Comparison of ENCODE assay signal across 12 cellular contexts in the genomic region with DNA sequence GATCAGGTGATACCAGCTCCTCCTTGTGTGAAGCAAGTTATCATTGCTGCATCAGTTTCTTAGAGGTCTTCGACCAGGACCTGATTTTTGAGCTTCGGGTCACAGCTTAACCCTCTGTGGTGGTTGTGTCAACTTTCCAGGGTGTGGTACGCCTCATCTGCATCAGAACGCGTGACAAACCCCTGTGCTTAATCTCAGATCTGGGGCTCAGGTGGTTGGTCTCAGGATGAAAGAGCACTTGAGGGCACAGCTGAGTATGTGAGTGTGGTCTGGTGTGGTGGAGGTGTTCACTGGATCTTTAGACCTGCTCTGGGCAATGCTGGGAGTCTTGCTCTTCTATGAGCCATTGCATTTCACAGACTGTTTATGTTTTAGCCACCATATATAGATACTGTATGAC.
A peak's percentile ranks its signal among the peaks of the same experiment; 100 is the strongest.
DNase-seq lines count a peak whose midpoint lies in the region; ATAC-seq and TF ChIP-seq lines count a peak whose summit lies in the region.
"Had no signal": no experiment of that assay in that cellular context is flagged by ENCODE, and none has a peak within 500 bp of the region (broad histone marks: within the 10 kb centered on the region; RNA-seq: fewer than 3 reads in every experiment).

No MANE protein-coding gene starts in this region.

- H3K27me3 ChIP-seq in neutrophil (no peaks in the 10 kb centered on the region), upper lobe of right lung (no peaks in the 10 kb centered on the region)
- H3K27me3 ChIP-seq: tibial artery had no signal

- H3K4me3 Mint-ChIP-seq in activated T-cell treated with anti-CD3 and anti-CD28 coated beads, Interleukin-2, amount 50 U/mL, for 24 hours, result peak overlapping the region; percentile 30
- H3K4me3 Mint-ChIP-seq in Calu3 (ENCODE audit: low read depth, unreplicated experiment), result no peak overlapping the region
- H3K4me3 Mint-ChIP-seq: GM23338 had no signal

- ATAC-seq in upper lobe of right lung (peak; percentile 29), left lobe of liver (no peak)
- ATAC-seq: GM23338 had no signal

- H3K36me3 ChIP-seq in neutrophil (peaks cover 48% of the 10 kb centered on the region), upper lobe of right lung (peaks cover 43% of the 10 kb centered on the region)

- H3K9me3 ChIP-seq in neutrophil (no peaks in the 10 kb centered on the region), upper lobe of right lung (no peaks in the 10 kb centered on the region)
- H3K9me3 ChIP-seq: tibial artery had no signal

- peak overlapping the region; percentile 88 for H3K27ac Mint-ChIP-seq in activated T-cell treated with anti-CD3 and anti-CD28 coated beads, Interleukin-2, amount 50 U/mL, for 24 hours
- H3K27ac Mint-ChIP-seq in Calu3 (ENCODE audit: unreplicated experiment), result no peak overlapping the region
- H3K27ac Mint-ChIP-seq: GM23338 had no signal

- peaks cover 70% of the 10 kb centered on the region for H3K4me1 Mint-ChIP-seq in activated T-cell treated with anti-CD3 and anti-CD28 coated beads, Interleukin-2, amount 50 U/mL, for 24 hours (ENCODE audit: low read depth)
- H3K4me1 Mint-ChIP-seq in Calu3 (ENCODE audit: low read depth, unreplicated experiment), result no peaks in the 10 kb centered on the region
- H3K4me1 Mint-ChIP-seq: GM23338 had no signal

- H3K36me3 Mint-ChIP-seq in activated T-cell treated with anti-CD3 and anti-CD28 coated beads, Interleukin-2, amount 50 U/mL, for 24 hours (ENCODE audit: low read depth), result peaks cover 40% of the 10 kb centered on the region
- H3K36me3 Mint-ChIP-seq in Calu3 (ENCODE audit: insufficient read depth, unreplicated experiment), result no peaks in the 10 kb centered on the region

- H3K4me1 ChIP-seq in neutrophil (ENCODE audit: control insufficient read depth in 1 of 2, insufficient read depth in 1 of 2, low read depth in 1 of 2, low read length in 1 of 2) (peaks cover 63 to 64% of the 10 kb centered on the region in 2 experiments), upper lobe of right lung (peaks cover 17% of the 10 kb centered on the region)

- H3K27me3 Mint-ChIP-seq in activated T-cell treated with anti-CD3 and anti-CD28 coated beads, Interleukin-2, amount 50 U/mL, for 24 hours, result no peaks in the 10 kb centered on the region
- no peaks in the 10 kb centered on the region for H3K27me3 Mint-ChIP-seq in Calu3 (ENCODE audit: unreplicated experiment)

- H3K9me3 Mint-ChIP-seq in activated T-cell treated with anti-CD3 and anti-CD28 coated beads, Interleukin-2, amount 50 U/mL, for 24 hours, result no peaks in the 10 kb centered on the region
- no peaks in the 10 kb centered on the region for H3K9me3 Mint-ChIP-seq in Calu3 (ENCODE audit: low read depth, unreplicated experiment)
- H3K9me3 Mint-ChIP-seq: GM23338 had no signal

- no peak for TF ChIP-seq CTCF in neutrophil (IDR thresholded peaks at IDR 0.05)
- TF ChIP-seq CTCF in upper lobe of right lung (IDR thresholded peaks at IDR 0.05), result no peak
- TF ChIP-seq CTCF in Calu3 (IDR thresholded peaks at IDR 0.05; ENCODE audit: unreplicated experiment), result no peak

- CTCF ChIA-PET in Calu3 (lab: Charles Lee), result no interaction called here

- intact Hi-C loops in upper lobe of right lung (cut with DNase I), result no loop called here
- intact Hi-C loops in Calu3 (cut with micrococcal nuclease; ENCODE audit: unreplicated experiment), result no loop called here

- H3K27ac ChIP-seq in neutrophil (peak overlapping the region; percentile 82), upper lobe of right lung (no peak overlapping the region)
- H3K27ac ChIP-seq: 22Rv1, tibial artery had no signal

- no TSS peak for BruUV-seq in Calu3 (replicated peaks; lab: Mats Ljungman, UMichigan)

- DNase-seq in activated gamma-delta T cell treated with Interleukin-2 at 50 U/mL for 16 hours (peak; percentile 48), activated gamma-delta T cell (lab: John Stamatoyannopoulos, UW) (no peak), upper lobe of right lung (no peak), NCI-H2107 treated with DMSO at 0.1 percent for 48 hours (lab: John Stamatoyannopoulos, UW; ENCODE audit: unreplicated experiment) (no peak), Calu3 (no peak), left lobe of liver (ENCODE audit: low spot score) (no peak)
- DNase-seq in activated T-cell treated with anti-CD3 and anti-CD28 coated beads, Interleukin-2, amount 50 U/mL, for 24 hours, result peak; percentile 50
- DNase-seq: EL, tibial artery had no signal

- H3K4me3 ChIP-seq in neutrophil (ENCODE audit: low read depth in 1 of 2, low read length in 1 of 2) (no peak overlapping the region), upper lobe of right lung (no peak overlapping the region)
- H3K4me3 ChIP-seq: GM23338, tibial artery had no signal

Comparison
In these comparisons a context has a peak if more than half of its experiments do, and no peak if none do; other contexts are left out.
1. DNase-seq: peak in activated gamma-delta T cell treated with Interleukin-2 at 50 U/mL for 16 hours (single experiment) and activated T-cell treated with anti-CD3 and anti-CD28 coated beads, Interleukin-2, amount 50 U/mL, for 24 hours (single experiment); none in activated gamma-delta T cell (single experiment), upper lobe of right lung (single experiment), NCI-H2107 treated with DMSO at 0.1 percent for 48 hours (single experiment), Calu3 (single experiment) and left lobe of liver (single experiment).